Comparison of ENCODE assay signal across 25 cellular contexts in genomic region chrY:8324113-8324512, GRCh38.
"Had no signal": no experiment of that assay in that cellular context is flagged by ENCODE, and none has a peak within 500 bp of the region (broad histone marks: within the 10 kb centered on the region; RNA-seq: fewer than 3 reads in every experiment).

No MANE protein-coding gene starts in this region.

- H3K27ac ChIP-seq: coronary artery, lower lobe of right lung, prostate gland, right atrium auricular region, thoracic aorta, tibial nerve, upper lobe of left lung had no signal

- H3K9me3 Mint-ChIP-seq: effector memory CD8-positive, alpha-beta T cell; naive thymus-derived CD8-positive, alpha-beta T cell; nephron progenitor cell had no signal

- FAIRE-seq: endometrium, frontal cortex, keratinocyte, urothelium cell line had no signal

- H3K27ac Mint-ChIP-seq: effector memory CD8-positive, alpha-beta T cell; naive thymus-derived CD8-positive, alpha-beta T cell; nephron progenitor cell had no signal

- H3K36me3 Mint-ChIP-seq: naive thymus-derived CD8-positive, alpha-beta T cell had no signal

- ATAC-seq: effector memory CD8-positive, alpha-beta T cell; left ventricle myocardium superior; lower lobe of right lung; naive thymus-derived CD8-positive, alpha-beta T cell; sciatic nerve had no signal

- DNase-seq: effector memory CD8-positive, alpha-beta T cell; erythroblast; head of caudate nucleus; left ventricle myocardium superior; lower lobe of right lung; naive thymus-derived CD8-positive, alpha-beta T cell; nephron progenitor cell; nucleus accumbens; stimulated activated CD4-positive, alpha-beta T cell treated with anti-CD3 and anti-CD28 coated beads, Interleukin-12 subunit alpha, Interleukin-12 subunit beta, amount 100 ng/mL, for 4 hours; stimulated activated CD4-positive, alpha-beta T cell treated with anti-CD3 and anti-CD28 coated beads, Interleukin-1b, Interleukin-23, amount 100 ng/mL, for 48 hours; stimulated activated CD4-positive, alpha-beta T cell treated with anti-CD3 and anti-CD28 coated beads, Interleukin-4, amount 100 ng/mL, for 1 hour; stimulated activated CD8-positive, alpha-beta memory T cell treated with anti-CD3 and anti-CD28 coated beads, Interleukin-4, amount 100 ng/mL, for 48 hours; stimulated activated naive CD4-positive, alpha-beta T cell treated with Interleukin-2 at 50 U/mL for 16 hours; upper lobe of left lung had no signal

- H3K27me3 ChIP-seq: right atrium auricular region, tibial nerve, upper lobe of left lung had no signal

- H3K9me3 ChIP-seq: lower lobe of right lung, prostate gland, right atrium auricular region, thoracic aorta, tibial nerve, upper lobe of left lung had no signal

- H3K4me1 ChIP-seq: lower lobe of right lung, prostate gland, right atrium auricular region, tibial nerve, upper lobe of left lung had no signal

- H3K4me3 ChIP-seq: coronary artery, lower lobe of right lung, prostate gland, right atrium auricular region, smooth muscle cell, thoracic aorta, tibial nerve, upper lobe of left lung had no signal

- H3K36me3 ChIP-seq: lower lobe of right lung, prostate gland, right atrium auricular region, thoracic aorta, tibial nerve, upper lobe of left lung had no signal
